In the genomic region with DNA sequence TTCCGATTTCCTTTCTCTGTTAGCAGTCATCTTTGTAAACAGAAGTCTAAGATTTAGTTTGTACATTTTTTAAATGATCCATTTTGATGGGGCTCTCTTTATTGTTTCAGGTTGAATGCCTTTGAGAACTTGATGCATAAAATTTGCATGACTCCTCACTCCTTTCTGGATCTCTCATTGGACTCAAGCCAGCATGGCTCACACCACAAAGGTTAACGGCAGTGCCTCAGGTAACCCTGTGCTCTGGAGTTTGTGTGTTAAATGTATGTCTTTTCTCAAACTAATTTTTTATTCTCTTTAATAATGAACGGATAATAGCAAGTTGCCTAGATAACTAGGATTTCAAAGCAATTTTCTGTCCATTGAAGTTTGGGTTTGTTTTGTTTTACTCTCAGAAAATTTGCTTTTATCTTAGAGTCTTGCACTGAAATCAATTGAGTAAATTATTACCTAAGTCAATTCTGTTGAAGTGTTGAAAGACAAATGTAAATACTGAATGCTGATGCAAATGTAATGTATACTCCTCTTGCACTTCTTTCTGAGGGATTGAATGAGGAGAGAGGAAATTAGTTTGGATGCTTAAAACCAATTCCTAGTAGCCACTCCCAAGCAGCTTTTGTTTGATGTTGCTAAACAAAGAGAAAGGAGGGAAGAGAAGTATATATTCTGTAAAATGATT, we compare ENCODE assay signal across 7 cellular contexts.
DNase-seq lines count a peak whose midpoint lies in the region; TF ChIP-seq lines count a peak whose summit lies in the region.

No MANE protein-coding gene starts in this region.

- H2BK120ac ChIP-seq in mesendoderm (ENCODE audit: low read depth, low read length) = no peak overlapping the region

- peak; percentile 30 for DNase-seq in DMS79 (lab: John Stamatoyannopoulos, UW)
- peak; percentile 64 to 82 for DNase-seq in NCI-H526 (lab: John Stamatoyannopoulos, UW)
- no peak for DNase-seq in esophagus squamous epithelium (lab: John Stamatoyannopoulos, UW)
- DNase-seq in NOMO-1 treated with dmso at 0.1 percent for 144 hours (lab: John Stamatoyannopoulos, UW; ENCODE audit: unreplicated experiment) = no peak
- no peak for DNase-seq in Kasumi-1 (lab: John Stamatoyannopoulos, UW)
- no peak for DNase-seq in mesendoderm

- no peak overlapping the region for H2BK15ac ChIP-seq in mesendoderm (replicated peaks; ENCODE audit: low read depth)

- H3K9me3 ChIP-seq in esophagus squamous epithelium (no peaks in the 10 kb centered on the region), skeletal muscle satellite cell (replicated peaks; ENCODE audit: low read length) (no peaks in the 10 kb centered on the region)

- H3K56ac ChIP-seq in mesendoderm (ENCODE audit: low read length) = no peak overlapping the region

- H3K79me1 ChIP-seq in mesendoderm (ENCODE audit: low read length) = no peaks in the 10 kb centered on the region

- peak overlapping the region; percentile 76 for H3K4me2 ChIP-seq in skeletal muscle satellite cell (ENCODE audit: low read length)
- H3K4me2 ChIP-seq in mesendoderm (ENCODE audit: low read length) = no peak overlapping the region

- H4K8ac ChIP-seq in mesendoderm (ENCODE audit: low read depth, low read length) = no peak overlapping the region

- no peaks in the 10 kb centered on the region for H3K36me3 ChIP-seq in esophagus squamous epithelium
- H3K36me3 ChIP-seq in skeletal muscle satellite cell (ENCODE audit: insufficient read depth, low read length) = no peaks in the 10 kb centered on the region
- H3K36me3 ChIP-seq in mesendoderm (ENCODE audit: control insufficient read depth, insufficient read depth, low read length) = no peaks in the 10 kb centered on the region

- peak overlapping the region; percentile 2 for H3K9ac ChIP-seq in skeletal muscle satellite cell (ENCODE audit: low read depth, low read length)
- H3K9ac ChIP-seq in mesendoderm (ENCODE audit: low read length) = no peak overlapping the region

- no peak overlapping the region for H4K5ac ChIP-seq in mesendoderm (ENCODE audit: low read length)

- WGBS in esophagus squamous epithelium, 2 donors = 32 to 60% methylated on average over 3 of the region's 3 CpGs
- WGBS in mesendoderm (ENCODE audit: extremely low coverage, insufficient coverage, low lambda C conversion rate) = no CpG with 5 or more reads among the region's 3 CpGs

- H3K27ac ChIP-seq in esophagus squamous epithelium (peak overlapping the region; percentile 72 to 87 (median 86)), mesendoderm (ENCODE audit: low read depth, low read length) (no peak overlapping the region)

- no peak for TF ChIP-seq POLR2A in esophagus squamous epithelium (IDR thresholded peaks at IDR 0.05)

- H3K4me3 ChIP-seq in esophagus squamous epithelium (peak overlapping the region; percentile 7 to 62 (median 36)), skeletal muscle satellite cell (ENCODE audit: low read length) (peak overlapping the region; percentile 58), mesendoderm (ENCODE audit: low read length) (no peak overlapping the region)

- H3K4me1 ChIP-seq in esophagus squamous epithelium (peaks cover 7 to 90% (median 52%) of the 10 kb centered on the region in 3 donors), skeletal muscle satellite cell (ENCODE audit: control insufficient read depth, insufficient read depth, low read length) (peaks cover 9% of the 10 kb centered on the region), mesendoderm (ENCODE audit: control insufficient read depth, low read depth, low read length) (peaks cover 6% of the 10 kb centered on the region)

- no peak for TF ChIP-seq CTCF in esophagus squamous epithelium (IDR thresholded peaks at IDR 0.05)

- no peak overlapping the region for H2BK5ac ChIP-seq in mesendoderm (ENCODE audit: low read length)

- H3K18ac ChIP-seq in mesendoderm (ENCODE audit: low read length) = no peak overlapping the region

- intact Hi-C loops in esophagus squamous epithelium (cut with DNase I) = no loop called here

- H2AK5ac ChIP-seq in mesendoderm (ENCODE audit: low read length) = no peak overlapping the region

- H3K79me2 ChIP-seq in mesendoderm (ENCODE audit: control insufficient read depth, insufficient read depth, low read length) = no peaks in the 10 kb centered on the region

- H3K27me3 ChIP-seq in esophagus squamous epithelium (no peaks in the 10 kb centered on the region), skeletal muscle satellite cell (ENCODE audit: control insufficient read depth, insufficient read depth, low read length) (no peaks in the 10 kb centered on the region), mesendoderm (ENCODE audit: insufficient read depth, low read length, poor library complexity) (no peaks in the 10 kb centered on the region)

- no peak overlapping the region for H3K23ac ChIP-seq in mesendoderm (ENCODE audit: low read length)

- H3K4ac ChIP-seq in mesendoderm (ENCODE audit: low read depth, low read length) = no peak overlapping the region

Comparison
In these comparisons a context has a peak if more than half of its experiments do, and no peak if none do; other contexts are left out.
1. DNase-seq: peak in DMS79 (single experiment) and NCI-H526 (2 of 2); none in esophagus squamous epithelium (single experiment), NOMO-1 treated with dmso at 0.1 percent for 144 hours (single experiment), Kasumi-1 (0 of 2) and mesendoderm (single experiment).